10 cellular contexts compared by ENCODE assay signal in the genomic region with DNA sequence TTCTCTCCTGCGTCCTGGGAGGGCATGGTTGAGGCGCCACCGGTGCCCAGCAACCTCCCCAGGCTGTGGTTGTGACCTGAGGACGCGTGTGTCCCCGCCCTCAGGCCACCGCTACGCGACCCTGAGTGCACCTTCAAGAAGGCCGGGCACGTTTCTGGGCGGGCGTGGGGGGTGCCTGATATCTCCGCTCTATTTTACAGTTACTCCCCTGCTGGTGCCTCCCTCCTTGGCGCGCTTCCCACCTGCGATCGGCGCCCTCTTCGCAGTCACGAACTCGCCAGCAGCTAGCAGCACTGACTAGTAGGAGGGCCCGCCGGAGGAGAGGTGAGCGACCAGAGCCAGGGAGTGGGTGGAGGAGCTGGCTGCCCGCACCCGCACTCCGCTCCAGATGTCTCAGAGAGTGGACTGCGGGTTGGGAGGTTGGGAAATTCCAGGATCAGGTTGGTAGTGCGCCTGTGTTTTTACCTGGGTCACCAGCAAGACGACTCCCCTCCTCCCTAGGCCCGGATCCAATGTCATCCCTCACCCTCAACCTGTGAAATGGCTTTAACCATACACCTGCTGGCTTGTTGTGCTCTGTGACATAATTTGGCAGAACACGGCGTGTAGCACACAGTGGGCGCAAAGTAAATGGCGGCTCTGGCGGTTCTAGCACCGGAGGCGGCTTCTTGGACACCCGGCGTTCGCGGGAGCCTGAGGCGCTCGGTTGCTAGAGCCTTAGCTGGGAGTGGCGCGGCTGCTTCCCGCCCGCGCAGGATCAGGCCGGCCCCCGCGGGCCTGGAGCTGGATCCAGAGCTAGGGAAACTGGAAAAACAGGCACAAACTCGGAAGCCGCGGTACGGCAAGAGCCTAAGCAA. TPM values are rescaled to one million over a fixed set of nuclear protein-coding genes. Genes with fewer than 3 reads are reported as not detected.
DNase-seq lines count a peak whose midpoint lies in the region; ATAC-seq and TF ChIP-seq lines count a peak whose summit lies in the region.
"Had no signal": no experiment of that assay in that cellular context is flagged by ENCODE, and none has a peak within 500 bp of the region (broad histone marks: within the 10 kb centered on the region; RNA-seq: fewer than 3 reads in every experiment).

No MANE protein-coding gene starts in this region.

- 0 to 15% methylated on average over 8 of the region's 57 CpGs for WGBS in esophagus squamous epithelium, 2 donors

- no peak overlapping the region for H2AFZ ChIP-seq in ACC112 (ENCODE audit: low read length, unreplicated experiment)

- H3K4me1 Mint-ChIP-seq in nephron progenitor cell = no peaks in the 10 kb centered on the region

- intact Hi-C loops in esophagus squamous epithelium (cut with DNase I) = no loop called here

- no peaks in the 10 kb centered on the region for H3K9me3 Mint-ChIP-seq in nephron progenitor cell

- H3K36me3 ChIP-seq in ACC112 (ENCODE audit: insufficient read depth, low read length) (no peaks in the 10 kb centered on the region), esophagus squamous epithelium (no peaks in the 10 kb centered on the region)
- H3K36me3 ChIP-seq: BLaER1 had no signal

- TF ChIP-seq CTCF in VCaP (conservative IDR thresholded peaks at IDR 0.05) (no peak), esophagus squamous epithelium (IDR thresholded peaks at IDR 0.05) (no peak), nephron progenitor cell (IDR thresholded peaks at IDR 0.05) (no peak)

- no peaks in the 10 kb centered on the region for H3K4me1 ChIP-seq in ACC112 (ENCODE audit: control insufficient read depth, insufficient read depth, low read length, unreplicated experiment)
- peaks cover 21 to 34% (median 22%) of the 10 kb centered on the region in 3 donors for H3K4me1 ChIP-seq in esophagus squamous epithelium

- H3K9me3 ChIP-seq in esophagus squamous epithelium = peaks cover 0 to 6% (median 0%) of the 10 kb centered on the region in 3 donors

- H3K36me3 Mint-ChIP-seq in nephron progenitor cell (ENCODE audit: low read depth) = no peaks in the 10 kb centered on the region

- DNase-seq in esophagus squamous epithelium (lab: John Stamatoyannopoulos, UW) = no peak
- no peak for DNase-seq in nephron progenitor cell
- no peak for DNase-seq in D341Med (ENCODE audit: low spot score)
- DNase-seq in effector CD8-positive, alpha-beta T cell (lab: John Stamatoyannopoulos, UW) = no peak
- DNase-seq: NCI-H82 had no signal

- H3K27ac ChIP-seq in ACC112 (ENCODE audit: low read depth, low read length) (no peak overlapping the region), VCaP (peak overlapping the region; percentile 82), esophagus squamous epithelium (peak overlapping the region in 2 of 4 donors; percentile 24 to 33)
- H3K27ac ChIP-seq: BLaER1 had no signal

- H3K79me2 ChIP-seq in ACC112 (ENCODE audit: control insufficient read depth, insufficient read depth, low read length, unreplicated experiment) = no peaks in the 10 kb centered on the region

- no peak for ATAC-seq in GM21576 (IDR thresholded peaks at IDR 0.05; ENCODE audit: unreplicated experiment)
- ATAC-seq in GM19467 (IDR thresholded peaks at IDR 0.05; ENCODE audit: unreplicated experiment) = no peak

- H3K27me3 ChIP-seq in ACC112 (ENCODE audit: insufficient read depth, low read length) = peaks cover 99% of the 10 kb centered on the region
- H3K27me3 ChIP-seq in esophagus squamous epithelium = peaks cover 0 to 100% (median 11%) of the 10 kb centered on the region in 4 donors

- H3K27me3 Mint-ChIP-seq in nephron progenitor cell (ENCODE audit: low read depth, poor library complexity) = peaks cover 100% of the 10 kb centered on the region

- no peak overlapping the region for H3K27ac Mint-ChIP-seq in nephron progenitor cell

- peak overlapping the region; percentile 49; the same call in 1 of the 2 replicates for H3K4me3 ChIP-seq in ACC112 (ENCODE audit: low read depth, low read length)
- peak overlapping the region in 3 of 4 donors; percentile 21 to 60 (median 38) for H3K4me3 ChIP-seq in esophagus squamous epithelium
- H3K4me3 ChIP-seq: BLaER1 had no signal

- no peak for TF ChIP-seq POLR2A in esophagus squamous epithelium (IDR thresholded peaks at IDR 0.05)

- H3K4me3 Mint-ChIP-seq in nephron progenitor cell = peak overlapping the region; percentile 73

RNA-seq across cellular contexts. Expression of gene POLG, which starts 43.4 kb away (rescaled TPM):
- total RNA-seq in esophagus squamous epithelium = 10 to 100 TPM; 38.4 to 60.7 (median 52.9) TPM
